ENCODE assay signal across 8 cellular contexts in genomic region chr2:211157856-211158463, GRCh38.
DNase-seq lines count a peak whose midpoint lies in the region; ATAC-seq, FAIRE-seq and TF ChIP-seq lines count a peak whose summit lies in the region.

No MANE protein-coding gene starts in this region.

- intact Hi-C loops in pancreas (cut with DNase I) = no loop called here

- H3K9me3 Mint-ChIP-seq in activated T-helper 17 cell treated with anti-CD3 and anti-CD28 coated beads, Interleukin-2, amount 50 U/mL, for 72 hours = no peaks in the 10 kb centered on the region

- no peak for FAIRE-seq in pancreas (lab: Jason Lieb, UNC)

- no peaks in the 10 kb centered on the region for H3K4me1 ChIP-seq in RWPE2 (ENCODE audit: insufficient read depth, poor library complexity, severe bottlenecking)
- no peaks in the 10 kb centered on the region for H3K4me1 ChIP-seq in pancreas

- no peaks in the 10 kb centered on the region for H3K4me1 Mint-ChIP-seq in activated T-helper 17 cell treated with anti-CD3 and anti-CD28 coated beads, Interleukin-2, amount 50 U/mL, for 72 hours

- TF ChIP-seq CTCF in RWPE2 (IDR thresholded peaks at IDR 0.05; ENCODE audit: poor library complexity, severe bottlenecking) (peak; percentile 91), pancreas (IDR thresholded peaks at IDR 0.05) (peak; percentile 77 to 87 (median 85))

- no peaks in the 10 kb centered on the region for H3K36me3 ChIP-seq in RWPE2 (ENCODE audit: low read depth)
- no peaks in the 10 kb centered on the region for H3K36me3 ChIP-seq in pancreas

- H3K9me3 ChIP-seq in RWPE2 (ENCODE audit: severe bottlenecking) (no peaks in the 10 kb centered on the region), pancreas (no peaks in the 10 kb centered on the region)

- H3K4me3 Mint-ChIP-seq in activated T-helper 17 cell treated with anti-CD3 and anti-CD28 coated beads, Interleukin-2, amount 50 U/mL, for 72 hours = no peak overlapping the region

- H3K27ac ChIP-seq in RWPE2 (ENCODE audit: poor library complexity, severe bottlenecking) = no peak overlapping the region
- H3K27ac ChIP-seq in pancreas = no peak overlapping the region

- no peaks in the 10 kb centered on the region for H3K36me3 Mint-ChIP-seq in activated T-helper 17 cell treated with anti-CD3 and anti-CD28 coated beads, Interleukin-2, amount 50 U/mL, for 72 hours (ENCODE audit: low read depth)

- H3K4me3 ChIP-seq in RWPE2 (ENCODE audit: severe bottlenecking) (no peak overlapping the region), pancreas (no peak overlapping the region)

- peaks cover 2% of the 10 kb centered on the region for H3K27me3 Mint-ChIP-seq in activated T-helper 17 cell treated with anti-CD3 and anti-CD28 coated beads, Interleukin-2, amount 50 U/mL, for 72 hours

- ATAC-seq in GM21786 (IDR thresholded peaks at IDR 0.05; ENCODE audit: unreplicated experiment) = peak; percentile 100
- ATAC-seq in RWPE2 (ENCODE audit: low read depth) = peak; percentile 91
- ATAC-seq in activated T-helper 17 cell treated with anti-CD3 and anti-CD28 coated beads, Interleukin-2, amount 50 U/mL, for 72 hours (replicated peaks) = peak; percentile 77
- peak; percentile 58 to 88 (median 86) for ATAC-seq in pancreas

- H3K27ac Mint-ChIP-seq in activated T-helper 17 cell treated with anti-CD3 and anti-CD28 coated beads, Interleukin-2, amount 50 U/mL, for 72 hours = no peak overlapping the region

- peaks cover 6% of the 10 kb centered on the region for H3K27me3 ChIP-seq in RWPE2 (ENCODE audit: insufficient read depth, poor library complexity, severe bottlenecking)
- H3K27me3 ChIP-seq in pancreas = no peaks in the 10 kb centered on the region

- 10 to 12% methylated on average over 5 of the region's 5 CpGs for WGBS in pancreas, 2 donors

- DNase-seq in ELR (ENCODE audit: low read depth) = peak; percentile 78
- peak; percentile 67 for DNase-seq in KG1 (lab: John Stamatoyannopoulos, UW)
- DNase-seq in RWPE2 (ENCODE audit: low spot score) = peak; percentile 62
- peak; percentile 44 for DNase-seq in foreskin melanocyte
- peak; percentile 43 to 89 (median 64) for DNase-seq in pancreas
- peak; percentile 68 for DNase-seq in ureter (ENCODE audit: low spot score)
